10 cellular contexts compared by ENCODE assay signal in genomic region chr6:41527721-41528408, GRCh38. TPM values are rescaled to one million over a fixed set of nuclear protein-coding genes. Genes with fewer than 3 reads are reported as not detected.
DNase-seq lines count a peak whose midpoint lies in the region; ATAC-seq, FAIRE-seq and TF ChIP-seq lines count a peak whose summit lies in the region.
"Had no signal": no experiment of that assay in that cellular context is flagged by ENCODE, and none has a peak within 500 bp of the region (broad histone marks: within the 10 kb centered on the region; RNA-seq: fewer than 3 reads in every experiment).

No MANE protein-coding gene starts in this region.

- H3K4me3 ChIP-seq in GM23338 (no peak overlapping the region), SJCRH30 (no peak overlapping the region), small intestine (ENCODE audit: low read depth in 1 of 2, low read length in 2 of 2) (no peak overlapping the region)

- ATAC-seq in GM23338, result peak; percentile 45
- no peak for ATAC-seq in HG02623 (IDR thresholded peaks at IDR 0.05; ENCODE audit: unreplicated experiment)

- H3K27me3 ChIP-seq in GM23338 (ENCODE audit: insufficient read depth) (peaks cover 18% of the 10 kb centered on the region), SJCRH30 (no peaks in the 10 kb centered on the region), small intestine (ENCODE audit: control insufficient read depth in 2 of 2, insufficient read depth in 2 of 2, low read length in 2 of 2) (peaks cover 0 to 2% of the 10 kb centered on the region in 2 donors)

- no peaks in the 10 kb centered on the region for H3K9me2 ChIP-seq in GM23338 (ENCODE audit: insufficient read depth)

- H3K4me1 Mint-ChIP-seq in GM23338 (peaks cover 37% of the 10 kb centered on the region), glutamatergic neuron (ENCODE audit: low read depth, unreplicated experiment) (peaks cover 29% of the 10 kb centered on the region)

- H3K36me3 Mint-ChIP-seq in GM23338 (ENCODE audit: low read depth), result no peaks in the 10 kb centered on the region
- no peaks in the 10 kb centered on the region for H3K36me3 Mint-ChIP-seq in glutamatergic neuron (ENCODE audit: unreplicated experiment)
- H3K36me3 Mint-ChIP-seq: activated naive CD8-positive, alpha-beta T cell treated with anti-CD3 and anti-CD28 coated beads, Interleukin-2, amount 10 ng/mL, durations not matched to agents 7 days and 5 days had no signal

- H3K9me3 Mint-ChIP-seq in GM23338 (no peaks in the 10 kb centered on the region), glutamatergic neuron (ENCODE audit: unreplicated experiment) (peaks cover 11% of the 10 kb centered on the region)
- H3K9me3 Mint-ChIP-seq: activated naive CD8-positive, alpha-beta T cell treated with anti-CD3 and anti-CD28 coated beads, Interleukin-2, amount 10 ng/mL, durations not matched to agents 7 days and 5 days had no signal

- H3K36me3 ChIP-seq in GM23338 (ENCODE audit: insufficient read depth) (no peaks in the 10 kb centered on the region), SJCRH30 (no peaks in the 10 kb centered on the region), small intestine (ENCODE audit: control insufficient read depth in 2 of 2, insufficient read depth in 2 of 2, low read length in 2 of 2) (no peaks in the 10 kb centered on the region)

- H4K20me1 ChIP-seq in GM23338 (replicated peaks; ENCODE audit: insufficient read depth), result no peaks in the 10 kb centered on the region

- H3K4me3 Mint-ChIP-seq in GM23338 (no peak overlapping the region; the same call in 2 of the 3 replicates), glutamatergic neuron (ENCODE audit: unreplicated experiment) (no peak overlapping the region)
- H3K4me3 Mint-ChIP-seq: activated naive CD8-positive, alpha-beta T cell treated with anti-CD3 and anti-CD28 coated beads, Interleukin-2, amount 10 ng/mL, durations not matched to agents 7 days and 5 days had no signal

- TF ChIP-seq CTCF in GM23338 (conservative IDR thresholded peaks at IDR 0.05; ENCODE audit: low read depth in 2 of 2) (no peak), glutamatergic neuron (IDR thresholded peaks at IDR 0.05; ENCODE audit: partially characterized antibody, unreplicated experiment) (no peak)

- peak overlapping the region; percentile 55; the same call in 1 of the 2 replicates for H3K4me2 ChIP-seq in GM23338
- H3K4me2 ChIP-seq: KMS-11 had no signal

- peak; percentile 41 for DNase-seq in GM23338 (ENCODE audit: low spot score)
- peak; percentile 32 to 52 for DNase-seq in SJCRH30
- DNase-seq in glutamatergic neuron, result peak; percentile 69
- peak; percentile 42 for DNase-seq in small intestine
- no peak for DNase-seq in amniotic stem cell (lab: John Stamatoyannopoulos, UW)
- no peak for DNase-seq in NCI-H2196 treated with DMSO at 0.1 percent for 48 hours (lab: John Stamatoyannopoulos, UW; ENCODE audit: unreplicated experiment)
- DNase-seq: activated CD4-positive, alpha-beta T cell treated with anti-CD3 and anti-CD28 coated beads for 1 hour; activated naive CD8-positive, alpha-beta T cell treated with anti-CD3 and anti-CD28 coated beads, Interleukin-2, amount 10 ng/mL, durations not matched to agents 7 days and 5 days had no signal

- 25 to 35% (median 31%) methylated on average over 14 of the region's 14 CpGs for WGBS in small intestine, 3 donors

- H3F3A ChIP-seq in GM23338 (replicated peaks; ENCODE audit: low read depth), result 0 out of 2 replicates have a peak, but pooled peaks cover 3% of the 10 kb centered on the region

- no peak for FAIRE-seq in small intestine (lab: Jason Lieb, UNC)

- H3K79me2 ChIP-seq in GM23338 (replicated peaks; ENCODE audit: insufficient read depth), result no peaks in the 10 kb centered on the region

- H3K27me3 Mint-ChIP-seq in GM23338 (ENCODE audit: insufficient read depth, low read depth, poor library complexity) (peaks cover 16% of the 10 kb centered on the region), glutamatergic neuron (ENCODE audit: unreplicated experiment) (peaks cover 3% of the 10 kb centered on the region)

- H3K27ac ChIP-seq in GM23338 (ENCODE audit: low read depth) (no peak overlapping the region), SJCRH30 (no peak overlapping the region), small intestine (ENCODE audit: low read depth in 1 of 2, low read length in 1 of 2) (no peak overlapping the region)
- H3K27ac ChIP-seq: KMS-11 had no signal

- H3K9me3 ChIP-seq in SJCRH30 (replicated peaks) (no peaks in the 10 kb centered on the region), small intestine (ENCODE audit: control insufficient read depth, low read depth) (no peaks in the 10 kb centered on the region)

- peaks cover 27% of the 10 kb centered on the region for H3K4me1 ChIP-seq in GM23338 (ENCODE audit: insufficient read depth)
- H3K4me1 ChIP-seq in SJCRH30, result peaks cover 10% of the 10 kb centered on the region; the same call in 1 of the 2 replicates
- peaks cover 0 to 2% of the 10 kb centered on the region in 2 donors for H3K4me1 ChIP-seq in small intestine (ENCODE audit: control insufficient read depth in 2 of 2, insufficient read depth in 1 of 2, low read depth in 1 of 2, low read length in 1 of 2)

- H2AFZ ChIP-seq in GM23338, result peak overlapping the region; percentile 80

- no peak overlapping the region for H3K27ac Mint-ChIP-seq in GM23338
- no peak overlapping the region for H3K27ac Mint-ChIP-seq in glutamatergic neuron (ENCODE audit: unreplicated experiment)
- H3K27ac Mint-ChIP-seq: activated naive CD8-positive, alpha-beta T cell treated with anti-CD3 and anti-CD28 coated beads, Interleukin-2, amount 10 ng/mL, durations not matched to agents 7 days and 5 days had no signal

TF ChIP-seq in GM23338, 12 proteins besides CTCF, POLR2A, EP300 and RAD21 (continues in another document):
- no peak for TF ChIP-seq ZNF331 (CRISPR knock-in tag; IDR thresholded peaks at IDR 0.05; ENCODE audit: low read depth)
- no peak for TF ChIP-seq JUNB (IDR thresholded peaks at IDR 0.05; ENCODE audit: unreplicated experiment)
- no peak for TF ChIP-seq ETS1 (IDR thresholded peaks at IDR 0.05)
- TF ChIP-seq ZNF114 (CRISPR knock-in tag; IDR thresholded peaks at IDR 0.05), result no peak
- TF ChIP-seq STAT1 (IDR thresholded peaks at IDR 0.05; ENCODE audit: unreplicated experiment), result no peak
- no peak for TF ChIP-seq EZH2phosphoT487 (IDR thresholded peaks at IDR 0.05; ENCODE audit: unreplicated experiment)
- TF ChIP-seq EZH2 (IDR thresholded peaks at IDR 0.05; ENCODE audit: low read depth, unreplicated experiment), result no peak
- no peak for TF ChIP-seq POLR2AphosphoS5 (IDR thresholded peaks at IDR 0.05; ENCODE audit: low read depth)
- no peak for TF ChIP-seq NANOG (IDR thresholded peaks at IDR 0.05; ENCODE audit: borderline replicate concordance)

RNA-seq across cellular contexts. Expression of gene FOXP4, which starts 18.3 kb away (rescaled TPM):
- total RNA-seq in GM23338 (2014; rRNA removed; shearing (Covaris generic)), result 9.7 and 13.5 TPM in 2 replicates
- polyA plus RNA-seq in GM23338 (2016; fragmentation: Nextera tagmentation; extraction: Ambion mirVana) (5.1 and 6.3 TPM in 2 replicates), small intestine (10 to 100 TPM; 13.8 to 18.5 (median 14.3) TPM)
- total RNA-seq in SJCRH30 (2014; rRNA removed; shearing (Covaris generic)), result 9.2 and 10.3 TPM in 2 replicates
- 27.9 TPM for total RNA-seq in glutamatergic neuron (ENCODE audit: unreplicated experiment)

Comparison
In these comparisons a context has a peak if more than half of its experiments do, and no peak if none do; other contexts are left out.
1. DNase-seq: peak in GM23338 (single experiment), SJCRH30 (2 of 2), glutamatergic neuron (single experiment) and small intestine (single experiment); none in amniotic stem cell (single experiment) and NCI-H2196 treated with DMSO at 0.1 percent for 48 hours (single experiment).